In the genomic region with DNA sequence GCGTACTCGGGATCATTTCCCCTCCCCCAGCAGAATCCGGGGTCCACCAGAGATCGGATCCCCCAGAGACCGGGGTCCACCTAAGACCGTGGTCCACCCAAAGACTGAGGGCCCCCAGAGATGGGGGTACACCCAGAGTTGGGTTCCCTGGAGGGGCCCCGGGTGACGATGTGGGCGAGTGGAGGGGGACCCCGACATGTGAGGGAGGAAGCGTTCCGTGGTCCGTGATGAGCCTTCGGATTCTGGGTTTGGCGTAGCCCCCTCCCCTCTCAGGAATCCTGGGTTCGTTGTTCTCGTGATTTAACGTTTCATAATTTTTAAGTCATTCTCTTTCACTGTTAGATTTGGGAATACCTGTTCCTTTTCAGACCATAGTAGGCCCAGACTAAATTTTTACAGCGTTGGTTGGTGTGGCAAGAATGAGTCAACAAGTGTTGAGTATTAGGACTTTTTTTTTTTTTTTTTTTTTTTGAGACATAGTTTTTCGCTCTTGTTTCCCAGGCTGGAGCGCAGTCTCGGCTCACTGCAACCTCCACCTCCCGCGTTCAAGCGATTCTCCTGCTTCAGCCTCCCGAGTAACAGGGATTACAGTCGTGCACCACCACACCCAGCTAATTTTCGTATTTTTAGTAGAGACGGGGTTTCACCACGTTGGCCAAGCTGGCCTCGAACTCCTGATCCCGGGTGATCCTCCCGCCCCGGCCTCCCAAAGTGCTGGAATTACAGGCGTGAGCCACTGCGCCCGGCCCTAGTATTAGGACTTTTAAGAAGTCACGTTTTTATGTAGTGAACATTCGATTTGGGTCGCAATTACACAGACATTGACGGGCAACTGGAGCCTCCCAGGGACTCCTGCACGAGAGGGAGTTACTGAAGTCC, we compare ENCODE assay signal across 8 cellular contexts. TPM values are rescaled to one million over a fixed set of nuclear protein-coding genes. Genes with fewer than 3 reads are reported as not detected.
DNase-seq lines count a peak whose midpoint lies in the region; ATAC-seq lines count a peak whose summit lies in the region.

No MANE protein-coding gene starts in this region.

- H3K4me1 ChIP-seq in NT2/D1 (ENCODE audit: insufficient read depth, insufficient read length) (no peaks in the 10 kb centered on the region), muscle layer of duodenum (ENCODE audit: control insufficient read depth in 1 of 2, insufficient read depth in 2 of 2, low read length in 2 of 2) (peaks cover 11 to 31% of the 10 kb centered on the region in 2 donors), aorta (ENCODE audit: control insufficient read depth in 1 of 2, insufficient read depth in 2 of 2, low read length in 2 of 2) (no peaks in the 10 kb centered on the region)

- H3K4me3 ChIP-seq in NT2/D1 (ENCODE audit: insufficient read length, low read depth) (peak overlapping the region; percentile 95), muscle layer of duodenum (ENCODE audit: low read depth in 1 of 2, low read length in 2 of 2) (peak overlapping the region; percentile 96 to 97), aorta (ENCODE audit: low read length in 2 of 2) (peak overlapping the region; percentile 60 to 81)

- no peaks in the 10 kb centered on the region for H3K9me3 ChIP-seq in NT2/D1 (ENCODE audit: insufficient read depth, low read length)
- H3K9me3 ChIP-seq in muscle layer of duodenum (ENCODE audit: control insufficient read depth in 1 of 2, low read length in 2 of 2): no peaks in the 10 kb centered on the region
- no peaks in the 10 kb centered on the region for H3K9me3 ChIP-seq in aorta (ENCODE audit: control insufficient read depth, low read length)

- H3K36me3 ChIP-seq in NT2/D1 (ENCODE audit: insufficient read depth, insufficient read length, low read length) (peaks cover 50% of the 10 kb centered on the region), muscle layer of duodenum (ENCODE audit: control insufficient read depth in 1 of 2, insufficient read depth in 2 of 2, low read length in 2 of 2) (peaks cover 12 to 19% of the 10 kb centered on the region in 2 donors), aorta (ENCODE audit: control insufficient read depth in 1 of 2, insufficient read depth in 2 of 2, low read length in 1 of 2) (no peaks in the 10 kb centered on the region)

- 29 to 31% methylated on average over 42 of the region's 42 CpGs for WGBS in aorta, 2 donors

- no peak for ATAC-seq in aorta (ENCODE audit: low FRiP score)

- intact Hi-C loops in aorta (cut with DNase I): loop anchor here in 1 of 2 donors (5.0 kb wide), 2 partner anchors 57 to 68 kb away; a partner anchor contains a TSS

- H3K27ac ChIP-seq in muscle layer of duodenum (ENCODE audit: low read length) (peak overlapping the region; percentile 93), aorta (ENCODE audit: low read depth in 1 of 2, low read length in 2 of 2) (peak overlapping the region in 1 of 2 donors; percentile 0)

- no peaks in the 10 kb centered on the region for H3K27me3 ChIP-seq in NT2/D1 (ENCODE audit: insufficient read depth, insufficient read length)
- H3K27me3 ChIP-seq in muscle layer of duodenum (ENCODE audit: low read depth, low read length): no peaks in the 10 kb centered on the region
- no peaks in the 10 kb centered on the region for H3K27me3 ChIP-seq in aorta (ENCODE audit: control insufficient read depth in 1 of 2, insufficient read depth in 2 of 2, low read length in 1 of 2)

- H3K9ac ChIP-seq in NT2/D1 (ENCODE audit: insufficient read length, low read depth): peak overlapping the region; percentile 96

- DNase-seq in stimulated activated naive CD4-positive, alpha-beta T cell treated with Interleukin-2 at 50 U/mL for 16 hours (lab: John Stamatoyannopoulos, UW): peak; percentile 26
- no peak for DNase-seq in stimulated activated naive CD4-positive, alpha-beta T cell (lab: John Stamatoyannopoulos, UW)
- DNase-seq in NT2/D1 (ENCODE audit: low read depth, low spot score) (no peak), dermis blood vessel endothelial cell (peak; percentile 26), aorta (no peak), iPS-NIHi7 (ENCODE audit: extremely low spot score) (no peak), NOMO-1 treated with dmso at 0.1 percent for 144 hours (lab: John Stamatoyannopoulos, UW; ENCODE audit: unreplicated experiment) (no peak)

RNA-seq across cellular contexts. Expression of a gene that starts 0.7 kb away (rescaled TPM):
- 40.0 and 42.0 TPM in 2 replicates for total RNA-seq in dermis blood vessel endothelial cell
- 10 to 100 TPM; 29.2 to 46.9 TPM for total RNA-seq in aorta
- polyA plus RNA-seq in aorta: 10 to 100 TPM; 21.6 to 24.7 TPM

RNA-seq across cellular contexts. Expression of a gene that starts 36.8 kb away (rescaled TPM):
- total RNA-seq in dermis blood vessel endothelial cell: not detected in 2 replicates
- not detected for total RNA-seq in aorta
- under 1 TPM in 1 of 2 donors, not detected in 1; 0.10 TPM for polyA plus RNA-seq in aorta

RNA-seq across cellular contexts. Expression of a gene that starts 57.4 kb away (rescaled TPM):
- total RNA-seq in dermis blood vessel endothelial cell: 23.5 and 33.4 TPM in 2 replicates
- 10 to 100 TPM; 73.2 to 82.4 TPM for total RNA-seq in aorta
- polyA plus RNA-seq in aorta: 10 to 100 TPM in 1 of 2 donors, 1 to 10 TPM in 1; 8.1 to 12.3 TPM

Comparison
In these comparisons a context has a peak if more than half of its experiments do, and no peak if none do; other contexts are left out.
1. DNase-seq: peak in stimulated activated naive CD4-positive, alpha-beta T cell treated with Interleukin-2 at 50 U/mL for 16 hours (single experiment) and dermis blood vessel endothelial cell (single experiment); none in stimulated activated naive CD4-positive, alpha-beta T cell (0 of 6), NT2/D1 (single experiment), aorta (0 of 2), iPS-NIHi7 (single experiment) and NOMO-1 treated with dmso at 0.1 percent for 144 hours (single experiment).
2. Peak in every context shown above with its lines, with median percentiles within 50 percentile points of each other: H3K4me3 ChIP-seq.